ENCODE assay signal across 13 cellular contexts in genomic region chr2:47195149-47195548, GRCh38. TPM values are rescaled to one million over a fixed set of nuclear protein-coding genes. Genes with fewer than 3 reads are reported as not detected.
DNase-seq lines count a peak whose midpoint lies in the region; ATAC-seq and TF ChIP-seq lines count a peak whose summit lies in the region.
"Had no signal": no experiment of that assay in that cellular context is flagged by ENCODE, and none has a peak within 500 bp of the region (broad histone marks: within the 10 kb centered on the region; RNA-seq: fewer than 3 reads in every experiment).

No MANE protein-coding gene starts in this region.

- no peaks in the 10 kb centered on the region for H3K4me1 ChIP-seq in naive thymus-derived CD4-positive, alpha-beta T cell (ENCODE audit: control insufficient read depth in 2 of 2, insufficient read depth in 2 of 2, low read length in 2 of 2)

- peaks cover 0 to 3% of the 10 kb centered on the region in 2 donors for H3K27me3 ChIP-seq in naive thymus-derived CD4-positive, alpha-beta T cell (ENCODE audit: control insufficient read depth in 2 of 2, insufficient read depth in 2 of 2, low read length in 2 of 2)
- H3K27me3 ChIP-seq in H7 (ENCODE audit: control insufficient read depth, insufficient read depth, low read length) = no peaks in the 10 kb centered on the region

- H3K4me1 Mint-ChIP-seq in naive thymus-derived CD4-positive, alpha-beta T cell = peaks cover 0 to 6% (median 0%) of the 10 kb centered on the region in 7 donors
- H3K4me1 Mint-ChIP-seq: activated T-helper 17 cell treated with anti-CD3 and anti-CD28 coated beads, Interleukin-2, amount 50 U/mL, for 72 hours; T-cell had no signal

- no peak for ATAC-seq in naive thymus-derived CD4-positive, alpha-beta T cell
- ATAC-seq: activated T-helper 17 cell treated with anti-CD3 and anti-CD28 coated beads, Interleukin-2, amount 50 U/mL, for 72 hours; T-cell had no signal

- H3K27ac Mint-ChIP-seq in naive thymus-derived CD4-positive, alpha-beta T cell = no peak overlapping the region
- H3K27ac Mint-ChIP-seq: activated T-helper 17 cell treated with anti-CD3 and anti-CD28 coated beads, Interleukin-2, amount 50 U/mL, for 72 hours; T-cell had no signal

- H3K4me3 ChIP-seq in astrocyte of the spinal cord (ENCODE audit: low read depth, low read length) (no peak overlapping the region), H7 (ENCODE audit: insufficient read depth, low read depth, low read length) (no peak overlapping the region)
- no peak overlapping the region for H3K4me3 ChIP-seq in naive thymus-derived CD4-positive, alpha-beta T cell (ENCODE audit: low read length)

- peaks cover 0 to 4% (median 0%) of the 10 kb centered on the region in 5 donors for H3K36me3 Mint-ChIP-seq in naive thymus-derived CD4-positive, alpha-beta T cell
- H3K36me3 Mint-ChIP-seq: T-cell had no signal

- no peak overlapping the region for H3K27ac ChIP-seq in naive thymus-derived CD4-positive, alpha-beta T cell (ENCODE audit: low read depth, low read length)

- POLR2A ChIA-PET in naive thymus-derived CD4-positive, alpha-beta T cell (lab: Charles Lee) = no interaction called here

- H3K36me3 ChIP-seq in naive thymus-derived CD4-positive, alpha-beta T cell (ENCODE audit: control insufficient read depth in 2 of 3, insufficient read depth in 3 of 3, low read length in 3 of 3) = no peaks in the 10 kb centered on the region
- H3K36me3 ChIP-seq in H7 (replicated peaks; ENCODE audit: control insufficient read depth, insufficient read depth, low read length) = no peaks in the 10 kb centered on the region

- no peaks in the 10 kb centered on the region for H3K9me3 ChIP-seq in naive thymus-derived CD4-positive, alpha-beta T cell (ENCODE audit: control insufficient read depth in 2 of 3, low read length in 3 of 3)

- DNase-seq in ACHN (peak; percentile 35), HT1080 (ENCODE audit: low read depth) (peak; percentile 86), astrocyte of the spinal cord (ENCODE audit: low read depth, low spot score) (peak; percentile 43), islet precursor cell (peak; percentile 83), SHP77 (lab: John Stamatoyannopoulos, UW) (no peak), cerebellar nuclear complex (lab: John Stamatoyannopoulos, UW) (no peak), H7 (no peak)
- DNase-seq in naive thymus-derived CD4-positive, alpha-beta T cell = no peak
- DNase-seq: activated CD4-positive, alpha-beta T cell treated with anti-CD3 and anti-CD28 coated beads for 48 hours; AML-193; retina; T-cell had no signal

- in situ Hi-C loops in ACHN (cut with HindIII; ENCODE audit: low pct_ligation_motif_present, low pct_unique_long_range_greater_than_20kb, low sequenced_read_pairs) (no loop called here), astrocyte of the spinal cord (cut with HindIII; ENCODE audit: low sequenced_read_pairs) (no loop called here)

- CTCF ChIA-PET in naive thymus-derived CD4-positive, alpha-beta T cell (lab: Charles Lee) = no interaction called here

- H3K27me3 Mint-ChIP-seq in naive thymus-derived CD4-positive, alpha-beta T cell = peaks cover 0 to 34% (median 7%) of the 10 kb centered on the region in 5 donors

- TF ChIP-seq CTCF in astrocyte of the spinal cord (IDR thresholded peaks at IDR 0.05; ENCODE audit: low read depth, low read length) = no peak

- H3K4me3 Mint-ChIP-seq in naive thymus-derived CD4-positive, alpha-beta T cell = no peak overlapping the region
- H3K4me3 Mint-ChIP-seq: activated T-helper 17 cell treated with anti-CD3 and anti-CD28 coated beads, Interleukin-2, amount 50 U/mL, for 72 hours; T-cell had no signal

- intact Hi-C loops in naive thymus-derived CD4-positive, alpha-beta T cell (cut with micrococcal nuclease) = no loop called here

- H3K9me3 Mint-ChIP-seq in naive thymus-derived CD4-positive, alpha-beta T cell = no peaks in the 10 kb centered on the region
- H3K9me3 Mint-ChIP-seq: activated T-helper 17 cell treated with anti-CD3 and anti-CD28 coated beads, Interleukin-2, amount 50 U/mL, for 72 hours; T-cell had no signal

RNA-seq across cellular contexts. Expression of gene CALM2, which starts 18.8 kb away (rescaled TPM):
- 702 and 730 TPM in 2 replicates for total RNA-seq in HT1080 (2014; rRNA removed; shearing (Covaris generic))
- 1,072 and 1,076 TPM in 2 replicates for polyA plus RNA-seq in HT1080 (2015; cell fraction: cytosol; rRNA removed)
- polyA plus RNA-seq in HT1080 (2015; cell fraction: nucleus; rRNA removed) = 645 and 756 TPM in 2 replicates
- 100 to 1,000 TPM; 172 to 342 (median 235) TPM for total RNA-seq in naive thymus-derived CD4-positive, alpha-beta T cell
- polyA plus RNA-seq in naive thymus-derived CD4-positive, alpha-beta T cell = 100 to 1,000 TPM; 665 to 824 TPM
- 493 and 546 TPM in 2 replicates for total RNA-seq in H7 (2014; rRNA removed; shearing (Covaris generic))

RNA-seq across cellular contexts. Expression of gene STPG4, which starts 40.0 kb away (rescaled TPM):
- total RNA-seq in HT1080 (2014; rRNA removed; shearing (Covaris generic)) = 0.10 and 0.70 TPM in 2 replicates
- polyA plus RNA-seq in HT1080 (2015; cell fraction: cytosol; rRNA removed) = not detected in 2 replicates
- polyA plus RNA-seq in HT1080 (2015; cell fraction: nucleus; rRNA removed) = 0.19 TPM in 1 of 2 replicates, not detected in the other
- under 1 TPM in 3 of 5 experiments, not detected in 2; 0.24 to 0.95 (median 0.73) TPM for total RNA-seq in naive thymus-derived CD4-positive, alpha-beta T cell
- polyA plus RNA-seq in naive thymus-derived CD4-positive, alpha-beta T cell = not detected
- not detected in 2 replicates for total RNA-seq in H7 (2014; rRNA removed; shearing (Covaris generic))

Comparison
In these comparisons a context has a peak if more than half of its experiments do, and no peak if none do; other contexts are left out.
1. DNase-seq: peak in ACHN (single experiment), HT1080 (single experiment), astrocyte of the spinal cord (single experiment) and islet precursor cell (single experiment); none in SHP77 (0 of 2), cerebellar nuclear complex (0 of 2), naive thymus-derived CD4-positive, alpha-beta T cell (0 of 9) and H7 (single experiment).